In genomic region chr10:59880976-59881510, GRCh38 we compare ENCODE assay signal across 1 cellular context.
A peak's percentile ranks its signal among the peaks of the same experiment; 100 is the strongest.
TF ChIP-seq lines count a peak whose summit lies in the region.

No MANE protein-coding gene starts in this region.

TF ChIP-seq in K562, 482 proteins besides CTCF, POLR2A, EP300 and RAD21 (continued from another document and continues in another):
- TF ChIP-seq NKRF (IDR thresholded peaks at IDR 0.05; ENCODE audit: borderline replicate concordance) (peak; percentile 52; the same call in 1 of the 2 replicates), NONO (IDR thresholded peaks at IDR 0.05; ENCODE audit: low read depth in 2 of 2, low read length in 1 of 2) (no peak), ZBED1 (IDR thresholded peaks at IDR 0.05) (no peak), RCOR1 (IDR thresholded peaks at IDR 0.05; ENCODE audit: borderline replicate concordance in 1 of 2, low read depth in 2 of 2, low read length in 2 of 2) (peak in 1 of 2 experiments; percentile 50; a peak in 1 of 4 replicates), RNF2 (IDR thresholded peaks at IDR 0.05) (no peak), GATA2 (CRISPR knock-in tag; IDR thresholded peaks at IDR 0.05) (no peak), THRA (IDR thresholded peaks at IDR 0.05) (no peak), NRF1 (conservative IDR thresholded peaks at IDR 0.05 in 1 of 2, IDR thresholded peaks at IDR 0.05 in 1 of 2) (no peak; a peak in 1 of 4 replicates), MYC (IDR thresholded peaks at IDR 0.05; ENCODE audit: low read depth, low read length) (peak; percentile 71), MYC (CRISPR knock-in tag; IDR thresholded peaks at IDR 0.05; ENCODE audit: borderline replicate concordance, low read depth) (no peak), NCOR1 (IDR thresholded peaks at IDR 0.05) (peak; percentile 37; the same call in 1 of the 2 replicates), ZKSCAN3 (CRISPR knock-in tag; IDR thresholded peaks at IDR 0.05) (no peak), SMAD1 (IDR thresholded peaks at IDR 0.05; ENCODE audit: low read depth, low read length, partially characterized antibody) (no peak), MAZ (CRISPR knock-in tag; conservative IDR thresholded peaks at IDR 0.05 in 1 of 2, IDR thresholded peaks at IDR 0.05 in 1 of 2) (0 out of 4 replicates have a peak, but pooled peaks of 1 of the 2 experiments have one; percentile 28), ZNF3 (CRISPR knock-in tag; IDR thresholded peaks at IDR 0.05) (no peak), SNAPC5 (CRISPR knock-in tag; IDR thresholded peaks at IDR 0.05) (no peak), DEAF1 (CRISPR knock-in tag; IDR thresholded peaks at IDR 0.05) (no peak), PHF8 (IDR thresholded peaks at IDR 0.05; ENCODE audit: borderline replicate concordance, low read length) (no peak), ZNF445 (CRISPR knock-in tag; IDR thresholded peaks at IDR 0.05; ENCODE audit: low read depth) (no peak), MTA2 (IDR thresholded peaks at IDR 0.05; ENCODE audit: low read depth) (no peak), PCBP2 (IDR thresholded peaks at IDR 0.05; ENCODE audit: low read depth, low read length, poor library complexity, severe bottlenecking) (no peak), RBM39 (optimal IDR thresholded peaks at IDR 0.05; ENCODE audit: low read depth, low read length) (peak; percentile 51), AFF1 (IDR thresholded peaks at IDR 0.05; ENCODE audit: low read depth in 1 of 2, partially characterized antibody in 2 of 2) (no peak), DMBX1 (CRISPR knock-in tag; IDR thresholded peaks at IDR 0.05; ENCODE audit: borderline replicate concordance) (no peak), ZNF644 (tag; IDR thresholded peaks at IDR 0.05; ENCODE audit: low read depth) (no peak), SAFB2 (IDR thresholded peaks at IDR 0.05; ENCODE audit: borderline replicate concordance, low read depth, low read length, severe bottlenecking) (no peak), RBM17 (IDR thresholded peaks at IDR 0.05; ENCODE audit: borderline replicate concordance, low read depth, low read length) (no peak), ZSCAN29 (IDR thresholded peaks at IDR 0.05) (no peak), ELK1 (CRISPR knock-in tag; IDR thresholded peaks at IDR 0.05) (no peak), E2F6 (IDR thresholded peaks at IDR 0.05; ENCODE audit: borderline replicate concordance in 1 of 2, extremely low read depth in 1 of 2, insufficient read depth in 1 of 2, insufficient read length in 1 of 2, low read depth in 1 of 2, low read length in 1 of 2, poor library complexity in 1 of 2, severe bottlenecking in 1 of 2) (peak; percentile 26 to 65), ZKSCAN8 (CRISPR knock-in tag; IDR thresholded peaks at IDR 0.05) (no peak), SP2 (IDR thresholded peaks at IDR 0.05; ENCODE audit: extremely low read depth, low read depth, low read length, poor library complexity, severe bottlenecking) (no peak), HDGF (IDR thresholded peaks at IDR 0.05) (0 out of 2 replicates have a peak, but pooled peaks have one; percentile 76), ZNF324 (CRISPR knock-in tag; IDR thresholded peaks at IDR 0.05) (no peak), MITF (IDR thresholded peaks at IDR 0.05) (no peak), KHSRP (IDR thresholded peaks at IDR 0.05) (no peak), YBX1 (IDR thresholded peaks at IDR 0.05) (no peak), JUND (IDR thresholded peaks at IDR 0.05; ENCODE audit: borderline replicate concordance, low read depth, low read length) (no peak), JUND (tag; IDR thresholded peaks at IDR 0.05; ENCODE audit: borderline replicate concordance, low read depth, low read length) (no peak; the same call in 2 of the 3 replicates), ZNF277 (CRISPR knock-in tag; IDR thresholded peaks at IDR 0.05; ENCODE audit: borderline replicate concordance) (no peak), THAP7 (CRISPR knock-in tag; IDR thresholded peaks at IDR 0.05) (no peak), MEF2D (tag; conservative IDR thresholded peaks at IDR 0.05; ENCODE audit: low read depth) (0 out of 2 replicates have a peak, but pooled peaks have one; percentile 24), ZBTB33 (CRISPR knock-in tag; IDR thresholded peaks at IDR 0.05) (no peak; the same call in 1 of the 2 replicates)
